8 cellular contexts compared by ENCODE assay signal in genomic region chr3:23202921-23203650, GRCh38. TPM values are rescaled to one million over a fixed set of nuclear protein-coding genes. Genes with fewer than 3 reads are reported as not detected.
DNase-seq lines count a peak whose midpoint lies in the region; ATAC-seq and TF ChIP-seq lines count a peak whose summit lies in the region.

UBE2E2 (plus strand) TSS chr3:23203327.

- no peaks in the 10 kb centered on the region for H3K36me3 ChIP-seq in CD8-positive, alpha-beta T cell (ENCODE audit: insufficient read depth, low read length)
- H3K36me3 ChIP-seq in Peyer's patch (no peaks in the 10 kb centered on the region), neutrophil (no peaks in the 10 kb centered on the region), tibial artery (peaks cover 0 to 4% (median 0%) of the 10 kb centered on the region in 3 donors)

- H3K27ac Mint-ChIP-seq in CD8-positive, alpha-beta T cell = peak within 1 kb of the TSS; percentile 89
- H3K27ac Mint-ChIP-seq in activated naive CD4-positive, alpha-beta T cell treated with anti-CD3 and anti-CD28 coated beads, Interleukin-2, amount 50 U/mL, for 72 hours = peak within 1 kb of the TSS; percentile 84 to 90

- H3K4me3 ChIP-seq in CD8-positive, alpha-beta T cell (ENCODE audit: low read depth, low read length) = peak within 1 kb of the TSS; percentile 74
- H3K4me3 ChIP-seq in Peyer's patch (peak within 1 kb of the TSS; percentile 83 to 94 (median 85)), neutrophil (ENCODE audit: low read depth in 1 of 2, low read length in 1 of 2) (peak within 1 kb of the TSS; percentile 60 to 70), tibial artery (peak within 1 kb of the TSS; percentile 84 to 95)

- TF ChIP-seq CTCF in CD8-positive, alpha-beta T cell (IDR thresholded peaks at IDR 0.05) = no peak
- TF ChIP-seq CTCF in Peyer's patch (IDR thresholded peaks at IDR 0.05) (no peak), neutrophil (IDR thresholded peaks at IDR 0.05) (no peak), tibial artery (IDR thresholded peaks at IDR 0.05) (no peak)

- H3K9me3 Mint-ChIP-seq in CD8-positive, alpha-beta T cell = no peaks in the 10 kb centered on the region
- H3K9me3 Mint-ChIP-seq in activated naive CD4-positive, alpha-beta T cell treated with anti-CD3 and anti-CD28 coated beads, Interleukin-2, amount 50 U/mL, for 72 hours = no peaks in the 10 kb centered on the region

- H3K9me3 ChIP-seq in CD8-positive, alpha-beta T cell (ENCODE audit: low read length) = no peaks in the 10 kb centered on the region
- H3K9me3 ChIP-seq in Peyer's patch (no peaks in the 10 kb centered on the region), neutrophil (no peaks in the 10 kb centered on the region), tibial artery (no peaks in the 10 kb centered on the region)

- H3K4me1 ChIP-seq in CD8-positive, alpha-beta T cell (ENCODE audit: insufficient read depth, low read length) = peaks cover 6% of the 10 kb centered on the region
- H3K4me1 ChIP-seq in Peyer's patch = peaks cover 0 to 9% (median 0%) of the 10 kb centered on the region in 4 donors
- peaks cover 0 to 10% of the 10 kb centered on the region in 2 experiments for H3K4me1 ChIP-seq in neutrophil (ENCODE audit: control insufficient read depth in 1 of 2, insufficient read depth in 1 of 2, low read depth in 1 of 2, low read length in 1 of 2)
- peaks cover 0 to 43% (median 5%) of the 10 kb centered on the region in 4 donors for H3K4me1 ChIP-seq in tibial artery

- peak; percentile 66 for ATAC-seq in CD8-positive, alpha-beta T cell
- ATAC-seq in GM19438 (IDR thresholded peaks at IDR 0.05; ENCODE audit: low read depth, unreplicated experiment) = peak; percentile 60
- peak; percentile 68 for ATAC-seq in HG03520 (IDR thresholded peaks at IDR 0.05; ENCODE audit: unreplicated experiment)
- ATAC-seq in activated naive CD4-positive, alpha-beta T cell treated with anti-CD3 and anti-CD28 coated beads, Interleukin-2, amount 50 U/mL, for 72 hours = peak; percentile 77 to 83

- H3K4me1 Mint-ChIP-seq in CD8-positive, alpha-beta T cell (ENCODE audit: low read depth) = peaks cover 28% of the 10 kb centered on the region

- CTCF ChIA-PET in CD8-positive, alpha-beta T cell (lab: Charles Lee) = no interaction called here

- H3K36me3 Mint-ChIP-seq in CD8-positive, alpha-beta T cell = peaks cover 7% of the 10 kb centered on the region
- peaks cover 10 to 11% of the 10 kb centered on the region in 2 donors for H3K36me3 Mint-ChIP-seq in activated naive CD4-positive, alpha-beta T cell treated with anti-CD3 and anti-CD28 coated beads, Interleukin-2, amount 50 U/mL, for 72 hours

- H3K27ac ChIP-seq in CD8-positive, alpha-beta T cell (ENCODE audit: low read depth, low read length) = peak within 1 kb of the TSS; percentile 51
- H3K27ac ChIP-seq in Peyer's patch = peak within 1 kb of the TSS; percentile 68 to 84 (median 74)
- H3K27ac ChIP-seq in neutrophil = no peak within 1 kb of the TSS
- peak within 1 kb of the TSS; percentile 90 to 94 for H3K27ac ChIP-seq in tibial artery

- DNase-seq in CD8-positive, alpha-beta T cell = peak; percentile 26 to 71 (median 44)
- DNase-seq in Peyer's patch = peak; percentile 55 to 82 (median 77)
- DNase-seq in activated naive CD4-positive, alpha-beta T cell treated with anti-CD3 and anti-CD28 coated beads, Interleukin-2, amount 50 U/mL, for 72 hours (ENCODE audit: low spot score in 2 of 2) = peak; percentile 70 to 84
- DNase-seq in globus pallidus (ENCODE audit: low spot score) = peak; percentile 75
- DNase-seq in tibial artery = peak; percentile 60 to 85

- H3K27me3 ChIP-seq in CD8-positive, alpha-beta T cell (ENCODE audit: insufficient read depth, low read length) = no peaks in the 10 kb centered on the region
- H3K27me3 ChIP-seq in Peyer's patch = no peaks in the 10 kb centered on the region
- peaks cover 66% of the 10 kb centered on the region for H3K27me3 ChIP-seq in neutrophil
- H3K27me3 ChIP-seq in tibial artery = no peaks in the 10 kb centered on the region

- H3K4me3 Mint-ChIP-seq in CD8-positive, alpha-beta T cell = peak within 1 kb of the TSS; percentile 94

- no peak for TF ChIP-seq POLR2A in Peyer's patch (IDR thresholded peaks at IDR 0.05)

- H3K27me3 Mint-ChIP-seq in CD8-positive, alpha-beta T cell (ENCODE audit: low read depth) = peaks cover 12% of the 10 kb centered on the region

- intact Hi-C loops in CD8-positive, alpha-beta T cell (cut with DNase I, micrococcal nuclease) = loop anchor here (5.0 to 10.0 kb wide), 4 partner anchors 242 to 744 kb away; partner anchors contain the start of genes NR1D2 (in 2 of the 2) and UBE2E1 (in 1 of the 2)
- intact Hi-C loops in tibial artery (cut with DNase I; ENCODE audit: low total_unique reads) = no loop called here

- POLR2A ChIA-PET in CD8-positive, alpha-beta T cell (lab: Charles Lee) = interaction anchor here (1.1 kb wide), 1 partner anchor 714 kb away, joined by 3 read pairs; the partner anchor contains the start of genes NKIRAS1 and RPL15

RNA-seq across cellular contexts. Expression of gene UBE2E2, which starts in this region (rescaled TPM):
- 10 to 100 TPM in 1 of 2 experiments, 1 to 10 TPM in 1; 9.5 to 14.2 TPM for total RNA-seq in CD8-positive, alpha-beta T cell
- total RNA-seq in Peyer's patch = 10 to 100 TPM in 2 of 4 donors, 1 to 10 TPM in 1, under 1 TPM in 1; 0.70 to 37.1 (median 20.8) TPM
- 10 to 100 TPM in 1 of 2 donors, 1 to 10 TPM in 1; 4.7 to 18.3 TPM for total RNA-seq in activated naive CD4-positive, alpha-beta T cell treated with anti-CD3 and anti-CD28 coated beads, Interleukin-2, amount 50 U/mL, for 72 hours
